ENCODE assay signal across 27 cellular contexts in genomic region chr6:82430611-82431010, GRCh38.
"Had no signal": no experiment of that assay in that cellular context is flagged by ENCODE, and none has a peak within 500 bp of the region (broad histone marks: within the 10 kb centered on the region; RNA-seq: fewer than 3 reads in every experiment).

No MANE protein-coding gene starts in this region.

- H3K4me3 ChIP-seq: colonic mucosa, coronary artery, dorsolateral prefrontal cortex, esophagus muscularis mucosa, esophagus squamous epithelium, gastrocnemius medialis, gastroesophageal sphincter, heart left ventricle, heart right ventricle had no signal

- DNase-seq: colonic mucosa; cortex of kidney; dermis blood vessel endothelial cell; dorsolateral prefrontal cortex; effector CD4-positive, alpha-beta T cell; effector CD8-positive, alpha-beta T cell; effector memory CD4-positive, alpha-beta T cell; effector memory CD8-positive, alpha-beta T cell; endodermal cell; erythroblast; esophagus squamous epithelium; foreskin fibroblast; foreskin keratinocyte; foreskin melanocyte; gastrocnemius medialis; glutamatergic neuron; head of caudate nucleus; heart left ventricle; heart right ventricle had no signal

- H3K9me3 ChIP-seq: colonic mucosa, esophagus muscularis mucosa, esophagus squamous epithelium, gastrocnemius medialis, gastroesophageal sphincter, heart left ventricle, heart right ventricle had no signal

- H3K27me3 ChIP-seq: colonic mucosa, dorsolateral prefrontal cortex, esophagus muscularis mucosa, esophagus squamous epithelium, foreskin keratinocyte, gastrocnemius medialis, gastroesophageal sphincter, heart left ventricle, heart right ventricle had no signal

- H3K4me1 ChIP-seq: colonic mucosa, esophagus muscularis mucosa, esophagus squamous epithelium, foreskin keratinocyte, gastrocnemius medialis, gastroesophageal sphincter, heart left ventricle, heart right ventricle had no signal

- H3K27ac ChIP-seq: colonic mucosa, coronary artery, dorsolateral prefrontal cortex, epithelial cell of prostate, esophagus muscularis mucosa, esophagus squamous epithelium, foreskin keratinocyte, gastrocnemius medialis, gastroesophageal sphincter, heart left ventricle, heart right ventricle had no signal

- FAIRE-seq: colon, endothelial cell of umbilical vein, frontal cortex had no signal

- ATAC-seq: effector memory CD8-positive, alpha-beta T cell; esophagus mucosa; foreskin keratinocyte; gastrocnemius medialis; gastroesophageal sphincter; heart left ventricle; heart right ventricle had no signal

- H3K36me3 ChIP-seq: colonic mucosa, esophagus muscularis mucosa, esophagus squamous epithelium, gastrocnemius medialis, gastroesophageal sphincter, heart left ventricle, heart right ventricle had no signal
